In genomic region chr3:61251174-61251972, GRCh38 we compare ENCODE assay signal across 8 cellular contexts. TPM values are rescaled to one million over a fixed set of nuclear protein-coding genes. Genes with fewer than 3 reads are reported as not detected.
DNase-seq lines count a peak whose midpoint lies in the region; ATAC-seq and TF ChIP-seq lines count a peak whose summit lies in the region.

Gene FHIT, minus strand, starts transcription at chr3:61251452.

- H3K36me3 ChIP-seq in ES-I3 (ENCODE audit: insufficient read depth, low read length) = no peaks in the 10 kb centered on the region

- H3K9ac ChIP-seq in ES-I3 (ENCODE audit: low read depth, low read length) = peak within 1 kb of the TSS; percentile 71

- no peaks in the 10 kb centered on the region for H3K9me3 ChIP-seq in ES-I3 (ENCODE audit: control insufficient read depth, insufficient read depth, low read length)

- no peaks in the 10 kb centered on the region for H3K9me3 Mint-ChIP-seq in natural killer cell treated with Interleukin-12 subunit alpha and Interleukin-12 subunit beta and Interleukin-15 and Interleukin-18, amount 100 ng/mL, for 72 hours

- peak within 1 kb of the TSS; percentile 11 to 81 for H3K27ac Mint-ChIP-seq in natural killer cell treated with Interleukin-12 subunit alpha and Interleukin-12 subunit beta and Interleukin-15 and Interleukin-18, amount 100 ng/mL, for 72 hours

- peaks cover 4% of the 10 kb centered on the region; the same call in 1 of the 2 replicates for H3K4me1 ChIP-seq in ES-I3 (ENCODE audit: insufficient read depth, low read length)

- peak within 1 kb of the TSS; percentile 82 for H3K4me3 Mint-ChIP-seq in natural killer cell treated with Interleukin-12 subunit alpha and Interleukin-12 subunit beta and Interleukin-15 and Interleukin-18, amount 100 ng/mL, for 72 hours

- H3K4me1 Mint-ChIP-seq in natural killer cell treated with Interleukin-12 subunit alpha and Interleukin-12 subunit beta and Interleukin-15 and Interleukin-18, amount 100 ng/mL, for 72 hours (ENCODE audit: low read depth in 2 of 2) = peaks cover 8 to 17% of the 10 kb centered on the region in 2 donors

- peaks cover 8 to 9% of the 10 kb centered on the region in 2 donors for H3K27me3 Mint-ChIP-seq in natural killer cell treated with Interleukin-12 subunit alpha and Interleukin-12 subunit beta and Interleukin-15 and Interleukin-18, amount 100 ng/mL, for 72 hours

- peak; percentile 99 to 100 for ATAC-seq in natural killer cell treated with Interleukin-12 subunit alpha and Interleukin-12 subunit beta and Interleukin-15 and Interleukin-18, amount 100 ng/mL, for 72 hours

- peak within 1 kb of the TSS; percentile 69 for H3K4me3 ChIP-seq in LNCaP clone FGC (ENCODE audit: low read depth, low read length)
- peak within 1 kb of the TSS; percentile 82 for H3K4me3 ChIP-seq in fibroblast of the aortic adventitia (ENCODE audit: low read depth, low read length)

- H3K36me3 Mint-ChIP-seq in natural killer cell treated with Interleukin-12 subunit alpha and Interleukin-12 subunit beta and Interleukin-15 and Interleukin-18, amount 100 ng/mL, for 72 hours = no peaks in the 10 kb centered on the region

- DNase-seq in H4 (ENCODE audit: low spot score) = peak; percentile 86
- DNase-seq in LNCaP clone FGC (ENCODE audit: low read depth) = peak; percentile 92
- peak; percentile 95 to 96 for DNase-seq in SHP77 (lab: John Stamatoyannopoulos, UW)
- peak; percentile 82 for DNase-seq in activated effector memory CD4-positive, alpha-beta T cell treated with Interleukin-2 at 50 U/mL for 16 hours
- DNase-seq in fibroblast of the aortic adventitia (ENCODE audit: low read depth) = peak; percentile 91
- DNase-seq in natural killer cell treated with Interleukin-12 subunit alpha and Interleukin-12 subunit beta and Interleukin-15 and Interleukin-18, amount 100 ng/mL, for 72 hours (ENCODE audit: low spot score) = peak; percentile 94
- peak; percentile 91 for DNase-seq in stimulated activated naive CD4-positive, alpha-beta T cell treated with Interleukin-2 at 50 U/mL for 16 hours (lab: John Stamatoyannopoulos, UW)

- TF ChIP-seq CTCF in LNCaP clone FGC (IDR thresholded peaks at IDR 0.05; ENCODE audit: control insufficient read depth, extremely low read depth, insufficient read depth) (no peak), fibroblast of the aortic adventitia (IDR thresholded peaks at IDR 0.05; ENCODE audit: insufficient read depth, low read length) (no peak)

RNA-seq across cellular contexts. Expression of gene FHIT, which starts in this region (rescaled TPM):
- total RNA-seq in H4 (2014; rRNA removed; shearing (Covaris generic)) = 0.84 and 0.87 TPM in 2 replicates
- 1.5 and 1.9 TPM in 2 replicates for total RNA-seq in fibroblast of the aortic adventitia (ENCODE audit: low replicate concordance)
- 1 to 10 TPM; 2.4 to 3.0 TPM for total RNA-seq in natural killer cell treated with Interleukin-12 subunit alpha and Interleukin-12 subunit beta and Interleukin-15 and Interleukin-18, amount 100 ng/mL, for 72 hours

Comparison
In these comparisons a context has a peak if more than half of its experiments do, and no peak if none do; other contexts are left out.
1. Peak in every context shown above with its lines: DNase-seq, ATAC-seq and H3K4me3 ChIP-seq.
2. Peak in DNase-seq in H4; RNA of the gene not detected or under 1 TPM.